37 cellular contexts compared by ENCODE assay signal in genomic region chr7:71137479-71137878, GRCh38. TPM values are rescaled to one million over a fixed set of nuclear protein-coding genes. Genes with fewer than 3 reads are reported as not detected.
"Had no signal": no experiment of that assay in that cellular context is flagged by ENCODE, and none has a peak within 500 bp of the region (broad histone marks: within the 10 kb centered on the region; RNA-seq: fewer than 3 reads in every experiment).

No MANE protein-coding gene starts in this region.

- H3K4me2 ChIP-seq: KMS-11 had no signal

- H3K9me3 ChIP-seq: MG63 had no signal

- H3K4me3 ChIP-seq: MG63 had no signal

- DNase-seq: Karpas-422, Kasumi-1, KG1, MG63, MM.1S, MV-4-11, NCI-H1048, NCI-H1092, NCI-H1092 treated with DMSO at 0.1 percent for 48 hours, NCI-H1105, NCI-H1105 treated with DMSO at 0.1 percent for 48 hours, NCI-H1417, NCI-H1417 treated with DMSO at 0.1 percent for 48 hours, NCI-H1436, NCI-H1436 treated with DMSO at 0.1 percent for 48 hours, NCI-H146, NCI-H1694, NCI-H1694 treated with DMSO at 0.1 percent for 48 hours, NCI-H187, NCI-H187 treated with DMSO at 0.1 percent for 48 hours, NCI-H1930, NCI-H2029, NCI-H2029 treated with DMSO at 0.1 percent for 48 hours, NCI-H2081, NCI-H2081 treated with DMSO at 0.1 percent for 48 hours, NCI-H2107, NCI-H2171, NCI-H2171 treated with DMSO at 0.1 percent for 48 hours, NCI-H2227 treated with DMSO at 0.1 percent for 48 hours, NCI-H226, NCI-H345, NCI-H446, NCI-H446 treated with DMSO at 0.1 percent for 48 hours, NCI-H510A had no signal

- H3K36me3 ChIP-seq: MG63 had no signal

- H3K9ac ChIP-seq: KMS-11 had no signal

- H3K27ac ChIP-seq: KMS-11 had no signal

RNA-seq across cellular contexts. Expression of gene GALNT17, which starts 5.5 kb away (rescaled TPM):
- total RNA-seq: M059J, MCF 10A had no signal
